In the genomic region with DNA sequence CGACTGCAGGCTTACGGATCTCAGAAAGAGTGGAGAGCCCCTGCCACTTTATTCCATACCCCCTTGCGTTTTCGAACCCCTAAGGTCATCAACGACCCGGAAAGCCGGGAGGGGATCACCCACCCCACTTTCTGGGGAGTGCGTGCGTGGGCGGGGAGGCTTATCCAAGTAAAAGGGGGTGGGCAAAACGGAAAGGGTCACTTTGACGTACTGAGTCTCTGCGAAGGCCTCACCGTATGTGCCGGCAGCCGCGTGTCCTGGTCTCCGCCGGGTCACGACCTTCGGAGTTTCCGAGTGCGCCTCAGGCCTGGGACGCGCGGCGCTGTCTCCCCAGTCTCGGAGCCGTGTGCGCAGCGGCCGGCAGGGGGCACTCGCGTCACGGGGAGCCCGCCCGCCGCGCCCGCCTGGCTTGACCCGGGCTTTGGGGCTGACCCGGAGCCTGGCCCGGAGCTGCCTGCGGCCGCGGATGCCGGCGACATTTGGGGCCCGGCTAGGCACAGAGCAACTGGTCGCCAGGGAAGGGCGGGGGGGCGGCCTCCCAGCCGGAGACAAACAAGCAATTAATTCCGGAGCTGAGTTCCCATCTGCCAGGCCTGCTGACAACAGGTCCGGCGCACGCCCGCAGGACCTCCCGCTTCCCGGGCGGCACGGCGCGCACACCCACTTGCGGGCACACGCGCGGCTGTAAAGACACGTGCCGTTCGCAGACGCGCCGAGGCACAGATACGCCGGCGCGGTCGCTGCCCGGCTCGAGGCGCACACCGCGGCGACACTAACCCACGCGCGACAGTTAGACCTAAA, we compare ENCODE assay signal across 8 cellular contexts. TPM values are rescaled to one million over a fixed set of nuclear protein-coding genes. Genes with fewer than 3 reads are reported as not detected.
A peak's percentile ranks its signal among the peaks of the same experiment; 100 is the strongest.
DNase-seq lines count a peak whose midpoint lies in the region; TF ChIP-seq lines count a peak whose summit lies in the region.

No MANE protein-coding gene starts in this region.

- H3K27me3 Mint-ChIP-seq in endodermal cell (ENCODE audit: insufficient read depth): peaks cover 42% of the 10 kb centered on the region
- H3K27me3 Mint-ChIP-seq in mesothelial cell of epicardium (ENCODE audit: low read depth): peaks cover 52% of the 10 kb centered on the region

- no peak overlapping the region for H3K9ac ChIP-seq in endodermal cell (ENCODE audit: extremely low read depth, low read length, poor library complexity, severe bottlenecking)

- no peaks in the 10 kb centered on the region for H3K9me3 ChIP-seq in endodermal cell (ENCODE audit: control insufficient read depth, low read length)

- H3K27me3 ChIP-seq in endodermal cell (ENCODE audit: control insufficient read depth, insufficient read depth, low read length, poor library complexity, severe bottlenecking): peaks cover 44% of the 10 kb centered on the region

- H3K27ac Mint-ChIP-seq in endodermal cell (no peak overlapping the region), mesothelial cell of epicardium (no peak overlapping the region)

- H3K4me1 Mint-ChIP-seq in endodermal cell (peaks cover 16% of the 10 kb centered on the region), mesothelial cell of epicardium (peaks cover 26% of the 10 kb centered on the region)

- TF ChIP-seq CTCF in endodermal cell (conservative IDR thresholded peaks at IDR 0.05) (peak; percentile 97), mesothelial cell of epicardium (IDR thresholded peaks at IDR 0.05; ENCODE audit: unreplicated experiment) (peak; percentile 98)

- peaks cover 4% of the 10 kb centered on the region for H3K4me1 ChIP-seq in endodermal cell (ENCODE audit: control insufficient read depth, insufficient read depth, low read length)

- no peaks in the 10 kb centered on the region for H3K36me3 Mint-ChIP-seq in endodermal cell (ENCODE audit: low read depth)
- no peaks in the 10 kb centered on the region for H3K36me3 Mint-ChIP-seq in mesothelial cell of epicardium

- peaks cover 4% of the 10 kb centered on the region for H3K36me3 ChIP-seq in endodermal cell (ENCODE audit: control insufficient read depth, insufficient read depth, low read length)

- H3K27ac ChIP-seq in endodermal cell (ENCODE audit: low read depth, low read length): no peak overlapping the region

- H3K9me3 Mint-ChIP-seq in endodermal cell (no peaks in the 10 kb centered on the region), mesothelial cell of epicardium (no peaks in the 10 kb centered on the region)

- WGBS in endodermal cell (ENCODE audit: insufficient coverage in 1 of 2, insufficient read length in 1 of 2), 2 experiments: 2% methylated on average over 51 to 88 of the region's 88 CpGs

- H3K4me3 Mint-ChIP-seq in endodermal cell (peak overlapping the region; percentile 49), mesothelial cell of epicardium (peak overlapping the region; percentile 62)

- DNase-seq in NCI-H1417 (lab: John Stamatoyannopoulos, UW): peak; percentile 73 to 83 (median 74)
- no peak for DNase-seq in NCI-H1417 treated with DMSO at 0.1 percent for 48 hours (lab: John Stamatoyannopoulos, UW)
- peak; percentile 61 for DNase-seq in NCI-H510A (lab: John Stamatoyannopoulos, UW)
- peak; percentile 51 to 58 (median 56) for DNase-seq in activated CD8-positive, alpha-beta memory T cell treated with anti-CD3 and anti-CD28 coated beads for 48 hours (ENCODE audit: low read depth in 2 of 3, low spot score in 2 of 3)
- DNase-seq in endodermal cell: peak; percentile 95
- peak; percentile 62 to 85 for DNase-seq in mesothelial cell of epicardium (ENCODE audit: low spot score in 2 of 2, unreplicated experiment in 2 of 2)
- DNase-seq in stimulated activated CD8-positive, alpha-beta memory T cell treated with anti-CD3 and anti-CD28 coated beads, Interleukin-4, amount 100 ng/mL, for 4 hours (ENCODE audit: low read depth in 2 of 2, low spot score in 1 of 2): peak; percentile 13 to 16
- no peak for DNase-seq in SKM-1 treated with dmso at 0.1 percent for 144 hours (lab: John Stamatoyannopoulos, UW; ENCODE audit: unreplicated experiment)

- H3K4me3 ChIP-seq in endodermal cell (ENCODE audit: low read length): peak overlapping the region; percentile 89

RNA-seq across cellular contexts. Expression of gene KIF26A, which starts 0.9 kb away (rescaled TPM):
- 10 to 100 TPM; 36.7 to 54.8 TPM for total RNA-seq in endodermal cell
- polyA plus RNA-seq in endodermal cell (2013, experiment 1 of 2): 9.9 TPM
- 8.4 TPM for polyA plus RNA-seq in endodermal cell (2013, experiment 2 of 2)
- 18.4 to 20.0 TPM (median 19.4 TPM) in 3 replicates for total RNA-seq in mesothelial cell of epicardium

RNA-seq across cellular contexts. Expression of gene ASPG, which starts 52.0 kb away (rescaled TPM):
- total RNA-seq in endodermal cell: 1 to 10 TPM in 1 of 2 donors, under 1 TPM in 1; 0.71 to 1.4 TPM
- 0.32 TPM for polyA plus RNA-seq in endodermal cell (2013, experiment 1 of 2)
- 0.33 TPM for polyA plus RNA-seq in endodermal cell (2013, experiment 2 of 2)
- total RNA-seq in mesothelial cell of epicardium: 3.3 to 4.0 TPM (median 3.6 TPM) in 3 replicates

Comparison
In these comparisons a context has a peak if more than half of its experiments do, and no peak if none do; other contexts are left out.
1. DNase-seq: peak in NCI-H1417 (3 of 3), NCI-H510A (single experiment), activated CD8-positive, alpha-beta memory T cell treated with anti-CD3 and anti-CD28 coated beads for 48 hours (3 of 3), endodermal cell (single experiment), mesothelial cell of epicardium (2 of 2) and stimulated activated CD8-positive, alpha-beta memory T cell treated with anti-CD3 and anti-CD28 coated beads, Interleukin-4, amount 100 ng/mL, for 4 hours (2 of 2); none in NCI-H1417 treated with DMSO at 0.1 percent for 48 hours (single experiment) and SKM-1 treated with dmso at 0.1 percent for 144 hours (single experiment).